Comparison of ENCODE assay signal across 1 cellular context in the genomic region with DNA sequence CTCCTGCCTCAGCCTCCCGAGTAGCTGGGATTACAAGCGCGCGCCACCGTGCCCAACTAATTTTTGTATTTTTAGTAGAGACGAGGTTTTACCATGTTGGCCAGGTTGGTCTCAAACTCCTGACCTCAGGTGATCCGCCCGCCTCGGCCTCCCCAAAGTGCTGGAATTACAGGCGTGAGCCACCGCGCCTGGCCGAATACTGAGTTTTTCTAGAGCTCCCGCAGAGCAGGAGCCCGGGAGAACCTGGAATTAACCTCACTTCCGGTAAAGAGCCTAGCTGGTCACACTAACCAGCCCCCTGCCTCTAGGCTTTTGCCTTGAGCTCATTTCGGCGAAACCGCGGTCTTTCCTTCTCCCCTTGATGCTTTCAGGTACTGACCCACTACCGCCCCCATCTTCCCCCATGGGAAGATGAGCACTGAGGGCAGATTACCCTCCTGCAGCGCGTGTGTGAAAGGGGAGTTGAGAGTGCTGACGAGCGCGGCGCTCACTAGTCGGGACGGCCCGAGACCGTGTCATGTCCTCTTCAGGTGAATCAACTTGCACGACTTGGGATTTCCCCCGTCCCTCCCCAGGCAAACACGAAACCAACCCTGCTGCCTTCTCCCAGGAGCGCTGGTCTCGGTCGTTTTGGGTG.
A peak's percentile ranks its signal among the peaks of the same experiment; 100 is the strongest.
TF ChIP-seq lines count a peak whose summit lies in the region.

No MANE protein-coding gene starts in this region.

TF ChIP-seq in K562, 482 proteins besides CTCF, POLR2A, EP300 and RAD21 (continued from another document and continues in another):
- TF ChIP-seq, protein P1, sequence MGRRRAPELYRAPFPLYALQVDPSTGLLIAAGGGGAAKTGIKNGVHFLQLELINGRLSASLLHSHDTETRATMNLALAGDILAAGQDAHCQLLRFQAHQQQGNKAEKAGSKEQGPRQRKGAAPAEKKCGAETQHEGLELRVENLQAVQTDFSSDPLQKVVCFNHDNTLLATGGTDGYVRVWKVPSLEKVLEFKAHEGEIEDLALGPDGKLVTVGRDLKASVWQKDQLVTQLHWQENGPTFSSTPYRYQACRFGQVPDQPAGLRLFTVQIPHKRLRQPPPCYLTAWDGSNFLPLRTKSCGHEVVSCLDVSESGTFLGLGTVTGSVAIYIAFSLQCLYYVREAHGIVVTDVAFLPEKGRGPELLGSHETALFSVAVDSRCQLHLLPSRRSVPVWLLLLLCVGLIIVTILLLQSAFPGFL (CRISPR knock-in tag; IDR thresholded peaks at IDR 0.05) = peak; percentile 96; the same call in 1 of the 2 replicates
- TF ChIP-seq HDAC1 (IDR thresholded peaks at IDR 0.05) (no peak), PCBP1 (IDR thresholded peaks at IDR 0.05; ENCODE audit: low read depth, low read length, poor library complexity, severe bottlenecking) (no peak), ARID1B (IDR thresholded peaks at IDR 0.05) (no peak), STAT5A (IDR thresholded peaks at IDR 0.05; ENCODE audit: borderline replicate concordance, low read length) (no peak), KLF13 (tag; IDR thresholded peaks at IDR 0.05; ENCODE audit: borderline replicate concordance, low read depth) (no peak), FOXK2 (conservative IDR thresholded peaks at IDR 0.05 in 1 of 2, IDR thresholded peaks at IDR 0.05 in 1 of 2; ENCODE audit: low read depth in 2 of 2) (0 out of 4 replicates have a peak, but pooled peaks of 1 of the 2 experiments have one; percentile 8), MYNN (IDR thresholded peaks at IDR 0.05) (peak; percentile 18; the same call in 1 of the 2 replicates), MYNN (CRISPR knock-in tag; IDR thresholded peaks at IDR 0.05) (no peak), NR3C1 (CRISPR knock-in tag; IDR thresholded peaks at IDR 0.05) (no peak), TCFL5 (CRISPR knock-in tag; conservative IDR thresholded peaks at IDR 0.05) (no peak), TCF7 (IDR thresholded peaks at IDR 0.05; ENCODE audit: borderline replicate concordance) (no peak), RBM17 (IDR thresholded peaks at IDR 0.05; ENCODE audit: borderline replicate concordance, low read depth, low read length) (no peak), PHTF2 (CRISPR knock-in tag; IDR thresholded peaks at IDR 0.05) (no peak), CREBBP (IDR thresholded peaks at IDR 0.05; ENCODE audit: low read depth, low read length) (no peak), NFRKB (IDR thresholded peaks at IDR 0.05; ENCODE audit: low read depth) (peak; percentile 40; the same call in 1 of the 2 replicates), MEF2D (tag; conservative IDR thresholded peaks at IDR 0.05; ENCODE audit: low read depth) (no peak), PHF21A (IDR thresholded peaks at IDR 0.05; ENCODE audit: borderline replicate concordance, low read depth) (no peak), FIP1L1 (IDR thresholded peaks at IDR 0.05; ENCODE audit: low read depth, low read length, poor library complexity, severe bottlenecking) (no peak), SLC30A9 (CRISPR knock-in tag; IDR thresholded peaks at IDR 0.05) (no peak), KAT8 (IDR thresholded peaks at IDR 0.05; ENCODE audit: low read depth) (no peak), TAF1 (IDR thresholded peaks at IDR 0.05; ENCODE audit: control insufficient read depth, extremely low read depth, insufficient read depth, low read length, severe bottlenecking) (peak; percentile 61), CAMTA2 (CRISPR knock-in tag; conservative IDR thresholded peaks at IDR 0.05) (0 out of 2 replicates have a peak, but pooled peaks have one; percentile 1), ELF4 (CRISPR knock-in tag; IDR thresholded peaks at IDR 0.05) (0 out of 2 replicates have a peak, but pooled peaks have one; percentile 19), MBD2 (IDR thresholded peaks at IDR 0.05; ENCODE audit: borderline replicate concordance, low read depth) (peak; percentile 24; the same call in 1 of the 2 replicates), ZEB2 (IDR thresholded peaks at IDR 0.05) (0 out of 2 replicates have a peak, but pooled peaks have one; percentile 49), ELF2 (CRISPR knock-in tag; IDR thresholded peaks at IDR 0.05) (no peak), LCOR (CRISPR knock-in tag; IDR thresholded peaks at IDR 0.05) (peak; percentile 86), ETV6 (IDR thresholded peaks at IDR 0.05; ENCODE audit: borderline replicate concordance in 1 of 2, low read depth in 2 of 2, low read length in 1 of 2) (no peak), ETV6 (CRISPR knock-in tag; IDR thresholded peaks at IDR 0.05; ENCODE audit: borderline replicate concordance) (no peak), SMAD4 (CRISPR knock-in tag; conservative IDR thresholded peaks at IDR 0.05) (0 out of 2 replicates have a peak, but pooled peaks have one; percentile 6), ZNF197 (CRISPR knock-in tag; IDR thresholded peaks at IDR 0.05; ENCODE audit: low read depth) (no peak), U2AF1 (optimal IDR thresholded peaks at IDR 0.05; ENCODE audit: low read depth, low read length) (no peak), TAF7 (tag; IDR thresholded peaks at IDR 0.05) (no peak)
- TF ChIP-seq, protein P2, sequence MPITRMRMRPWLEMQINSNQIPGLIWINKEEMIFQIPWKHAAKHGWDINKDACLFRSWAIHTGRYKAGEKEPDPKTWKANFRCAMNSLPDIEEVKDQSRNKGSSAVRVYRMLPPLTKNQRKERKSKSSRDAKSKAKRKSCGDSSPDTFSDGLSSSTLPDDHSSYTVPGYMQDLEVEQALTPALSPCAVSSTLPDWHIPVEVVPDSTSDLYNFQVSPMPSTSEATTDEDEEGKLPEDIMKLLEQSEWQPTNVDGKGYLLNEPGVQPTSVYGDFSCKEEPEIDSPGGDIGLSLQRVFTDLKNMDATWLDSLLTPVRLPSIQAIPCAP (CRISPR knock-in tag; IDR thresholded peaks at IDR 0.05; ENCODE audit: borderline replicate concordance) = no peak
- TF ChIP-seq, protein P3, sequence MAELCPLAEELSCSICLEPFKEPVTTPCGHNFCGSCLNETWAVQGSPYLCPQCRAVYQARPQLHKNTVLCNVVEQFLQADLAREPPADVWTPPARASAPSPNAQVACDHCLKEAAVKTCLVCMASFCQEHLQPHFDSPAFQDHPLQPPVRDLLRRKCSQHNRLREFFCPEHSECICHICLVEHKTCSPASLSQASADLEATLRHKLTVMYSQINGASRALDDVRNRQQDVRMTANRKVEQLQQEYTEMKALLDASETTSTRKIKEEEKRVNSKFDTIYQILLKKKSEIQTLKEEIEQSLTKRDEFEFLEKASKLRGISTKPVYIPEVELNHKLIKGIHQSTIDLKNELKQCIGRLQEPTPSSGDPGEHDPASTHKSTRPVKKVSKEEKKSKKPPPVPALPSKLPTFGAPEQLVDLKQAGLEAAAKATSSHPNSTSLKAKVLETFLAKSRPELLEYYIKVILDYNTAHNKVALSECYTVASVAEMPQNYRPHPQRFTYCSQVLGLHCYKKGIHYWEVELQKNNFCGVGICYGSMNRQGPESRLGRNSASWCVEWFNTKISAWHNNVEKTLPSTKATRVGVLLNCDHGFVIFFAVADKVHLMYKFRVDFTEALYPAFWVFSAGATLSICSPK (IDR thresholded peaks at IDR 0.05; ENCODE audit: borderline replicate concordance) = no peak
- TF ChIP-seq, protein P4, sequence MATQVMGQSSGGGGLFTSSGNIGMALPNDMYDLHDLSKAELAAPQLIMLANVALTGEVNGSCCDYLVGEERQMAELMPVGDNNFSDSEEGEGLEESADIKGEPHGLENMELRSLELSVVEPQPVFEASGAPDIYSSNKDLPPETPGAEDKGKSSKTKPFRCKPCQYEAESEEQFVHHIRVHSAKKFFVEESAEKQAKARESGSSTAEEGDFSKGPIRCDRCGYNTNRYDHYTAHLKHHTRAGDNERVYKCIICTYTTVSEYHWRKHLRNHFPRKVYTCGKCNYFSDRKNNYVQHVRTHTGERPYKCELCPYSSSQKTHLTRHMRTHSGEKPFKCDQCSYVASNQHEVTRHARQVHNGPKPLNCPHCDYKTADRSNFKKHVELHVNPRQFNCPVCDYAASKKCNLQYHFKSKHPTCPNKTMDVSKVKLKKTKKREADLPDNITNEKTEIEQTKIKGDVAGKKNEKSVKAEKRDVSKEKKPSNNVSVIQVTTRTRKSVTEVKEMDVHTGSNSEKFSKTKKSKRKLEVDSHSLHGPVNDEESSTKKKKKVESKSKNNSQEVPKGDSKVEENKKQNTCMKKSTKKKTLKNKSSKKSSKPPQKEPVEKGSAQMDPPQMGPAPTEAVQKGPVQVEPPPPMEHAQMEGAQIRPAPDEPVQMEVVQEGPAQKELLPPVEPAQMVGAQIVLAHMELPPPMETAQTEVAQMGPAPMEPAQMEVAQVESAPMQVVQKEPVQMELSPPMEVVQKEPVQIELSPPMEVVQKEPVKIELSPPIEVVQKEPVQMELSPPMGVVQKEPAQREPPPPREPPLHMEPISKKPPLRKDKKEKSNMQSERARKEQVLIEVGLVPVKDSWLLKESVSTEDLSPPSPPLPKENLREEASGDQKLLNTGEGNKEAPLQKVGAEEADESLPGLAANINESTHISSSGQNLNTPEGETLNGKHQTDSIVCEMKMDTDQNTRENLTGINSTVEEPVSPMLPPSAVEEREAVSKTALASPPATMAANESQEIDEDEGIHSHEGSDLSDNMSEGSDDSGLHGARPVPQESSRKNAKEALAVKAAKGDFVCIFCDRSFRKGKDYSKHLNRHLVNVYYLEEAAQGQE (CRISPR knock-in tag; IDR thresholded peaks at IDR 0.05; ENCODE audit: low read depth) = no peak
- TF ChIP-seq, protein P5, sequence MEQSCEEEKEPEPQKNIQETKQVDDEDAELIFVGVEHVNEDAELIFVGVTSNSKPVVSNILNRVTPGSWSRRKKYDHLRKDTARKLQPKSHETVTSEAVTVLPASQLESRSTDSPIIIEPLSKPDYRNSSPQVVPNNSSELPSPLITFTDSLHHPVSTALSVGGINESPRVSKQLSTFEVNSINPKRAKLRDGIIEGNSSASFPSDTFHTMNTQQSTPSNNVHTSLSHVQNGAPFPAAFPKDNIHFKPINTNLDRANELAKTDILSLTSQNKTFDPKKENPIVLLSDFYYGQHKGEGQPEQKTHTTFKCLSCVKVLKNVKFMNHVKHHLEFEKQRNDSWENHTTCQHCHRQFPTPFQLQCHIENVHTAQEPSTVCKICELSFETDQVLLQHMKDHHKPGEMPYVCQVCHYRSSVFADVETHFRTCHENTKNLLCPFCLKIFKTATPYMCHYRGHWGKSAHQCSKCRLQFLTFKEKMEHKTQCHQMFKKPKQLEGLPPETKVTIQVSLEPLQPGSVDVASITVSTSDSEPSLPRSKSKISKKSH (CRISPR knock-in tag; IDR thresholded peaks at IDR 0.05) = no peak
- TF ChIP-seq, protein P6, sequence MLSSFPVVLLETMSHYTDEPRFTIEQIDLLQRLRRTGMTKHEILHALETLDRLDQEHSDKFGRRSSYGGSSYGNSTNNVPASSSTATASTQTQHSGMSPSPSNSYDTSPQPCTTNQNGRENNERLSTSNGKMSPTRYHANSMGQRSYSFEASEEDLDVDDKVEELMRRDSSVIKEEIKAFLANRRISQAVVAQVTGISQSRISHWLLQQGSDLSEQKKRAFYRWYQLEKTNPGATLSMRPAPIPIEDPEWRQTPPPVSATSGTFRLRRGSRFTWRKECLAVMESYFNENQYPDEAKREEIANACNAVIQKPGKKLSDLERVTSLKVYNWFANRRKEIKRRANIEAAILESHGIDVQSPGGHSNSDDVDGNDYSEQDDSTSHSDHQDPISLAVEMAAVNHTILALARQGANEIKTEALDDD (IDR thresholded peaks at IDR 0.05) = peak; percentile 90
- TF ChIP-seq, protein P7, sequence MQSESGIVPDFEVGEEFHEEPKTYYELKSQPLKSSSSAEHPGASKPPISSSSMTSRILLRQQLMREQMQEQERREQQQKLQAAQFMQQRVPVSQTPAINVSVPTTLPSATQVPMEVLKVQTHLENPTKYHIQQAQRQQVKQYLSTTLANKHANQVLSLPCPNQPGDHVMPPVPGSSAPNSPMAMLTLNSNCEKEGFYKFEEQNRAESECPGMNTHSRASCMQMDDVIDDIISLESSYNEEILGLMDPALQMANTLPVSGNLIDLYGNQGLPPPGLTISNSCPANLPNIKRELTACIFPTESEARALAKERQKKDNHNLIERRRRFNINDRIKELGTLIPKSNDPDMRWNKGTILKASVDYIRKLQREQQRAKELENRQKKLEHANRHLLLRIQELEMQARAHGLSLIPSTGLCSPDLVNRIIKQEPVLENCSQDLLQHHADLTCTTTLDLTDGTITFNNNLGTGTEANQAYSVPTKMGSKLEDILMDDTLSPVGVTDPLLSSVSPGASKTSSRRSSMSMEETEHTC (IDR thresholded peaks at IDR 0.05) = no peak
- TF ChIP-seq, protein P8, sequence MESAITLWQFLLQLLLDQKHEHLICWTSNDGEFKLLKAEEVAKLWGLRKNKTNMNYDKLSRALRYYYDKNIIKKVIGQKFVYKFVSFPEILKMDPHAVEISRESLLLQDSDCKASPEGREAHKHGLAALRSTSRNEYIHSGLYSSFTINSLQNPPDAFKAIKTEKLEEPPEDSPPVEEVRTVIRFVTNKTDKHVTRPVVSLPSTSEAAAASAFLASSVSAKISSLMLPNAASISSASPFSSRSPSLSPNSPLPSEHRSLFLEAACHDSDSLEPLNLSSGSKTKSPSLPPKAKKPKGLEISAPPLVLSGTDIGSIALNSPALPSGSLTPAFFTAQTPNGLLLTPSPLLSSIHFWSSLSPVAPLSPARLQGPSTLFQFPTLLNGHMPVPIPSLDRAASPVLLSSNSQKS (CRISPR knock-in tag; IDR thresholded peaks at IDR 0.05) = no peak
- TF ChIP-seq, protein P9, sequence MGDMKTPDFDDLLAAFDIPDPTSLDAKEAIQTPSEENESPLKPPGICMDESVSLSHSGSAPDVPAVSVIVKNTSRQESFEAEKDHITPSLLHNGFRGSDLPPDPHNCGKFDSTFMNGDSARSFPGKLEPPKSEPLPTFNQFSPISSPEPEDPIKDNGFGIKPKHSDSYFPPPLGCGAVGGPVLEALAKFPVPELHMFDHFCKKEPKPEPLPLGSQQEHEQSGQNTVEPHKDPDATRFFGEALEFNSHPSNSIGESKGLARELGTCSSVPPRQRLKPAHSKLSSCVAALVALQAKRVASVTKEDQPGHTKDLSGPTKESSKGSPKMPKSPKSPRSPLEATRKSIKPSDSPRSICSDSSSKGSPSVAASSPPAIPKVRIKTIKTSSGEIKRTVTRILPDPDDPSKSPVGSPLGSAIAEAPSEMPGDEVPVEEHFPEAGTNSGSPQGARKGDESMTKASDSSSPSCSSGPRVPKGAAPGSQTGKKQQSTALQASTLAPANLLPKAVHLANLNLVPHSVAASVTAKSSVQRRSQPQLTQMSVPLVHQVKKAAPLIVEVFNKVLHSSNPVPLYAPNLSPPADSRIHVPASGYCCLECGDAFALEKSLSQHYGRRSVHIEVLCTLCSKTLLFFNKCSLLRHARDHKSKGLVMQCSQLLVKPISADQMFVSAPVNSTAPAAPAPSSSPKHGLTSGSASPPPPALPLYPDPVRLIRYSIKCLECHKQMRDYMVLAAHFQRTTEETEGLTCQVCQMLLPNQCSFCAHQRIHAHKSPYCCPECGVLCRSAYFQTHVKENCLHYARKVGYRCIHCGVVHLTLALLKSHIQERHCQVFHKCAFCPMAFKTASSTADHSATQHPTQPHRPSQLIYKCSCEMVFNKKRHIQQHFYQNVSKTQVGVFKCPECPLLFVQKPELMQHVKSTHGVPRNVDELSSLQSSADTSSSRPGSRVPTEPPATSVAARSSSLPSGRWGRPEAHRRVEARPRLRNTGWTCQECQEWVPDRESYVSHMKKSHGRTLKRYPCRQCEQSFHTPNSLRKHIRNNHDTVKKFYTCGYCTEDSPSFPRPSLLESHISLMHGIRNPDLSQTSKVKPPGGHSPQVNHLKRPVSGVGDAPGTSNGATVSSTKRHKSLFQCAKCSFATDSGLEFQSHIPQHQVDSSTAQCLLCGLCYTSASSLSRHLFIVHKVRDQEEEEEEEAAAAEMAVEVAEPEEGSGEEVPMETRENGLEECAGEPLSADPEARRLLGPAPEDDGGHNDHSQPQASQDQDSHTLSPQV (IDR thresholded peaks at IDR 0.05) = no peak
- TF ChIP-seq, protein P10, sequence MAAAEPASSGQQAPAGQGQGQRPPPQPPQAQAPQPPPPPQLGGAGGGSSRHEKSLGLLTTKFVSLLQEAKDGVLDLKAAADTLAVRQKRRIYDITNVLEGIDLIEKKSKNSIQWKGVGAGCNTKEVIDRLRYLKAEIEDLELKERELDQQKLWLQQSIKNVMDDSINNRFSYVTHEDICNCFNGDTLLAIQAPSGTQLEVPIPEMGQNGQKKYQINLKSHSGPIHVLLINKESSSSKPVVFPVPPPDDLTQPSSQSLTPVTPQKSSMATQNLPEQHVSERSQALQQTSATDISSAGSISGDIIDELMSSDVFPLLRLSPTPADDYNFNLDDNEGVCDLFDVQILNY (CRISPR knock-in tag; IDR thresholded peaks at IDR 0.05) = 0 out of 2 replicates have a peak, but pooled peaks have one; percentile 31
